8 cellular contexts compared by ENCODE assay signal in genomic region chr11:118531597-118532084, GRCh38. TPM values are rescaled to one million over a fixed set of nuclear protein-coding genes. Genes with fewer than 3 reads are reported as not detected.
DNase-seq lines count a peak whose midpoint lies in the region; ATAC-seq and TF ChIP-seq lines count a peak whose summit lies in the region.

No MANE protein-coding gene starts in this region.

- H3K27ac ChIP-seq in lower lobe of right lung = peak overlapping the region; percentile 78
- peak overlapping the region; percentile 70 for H3K27ac ChIP-seq in upper lobe of right lung

- H3K36me3 ChIP-seq in lower lobe of right lung (no peaks in the 10 kb centered on the region), upper lobe of right lung (no peaks in the 10 kb centered on the region)

- TF ChIP-seq CTCF in brain (conservative IDR thresholded peaks at IDR 0.05) (no peak), lower lobe of right lung (IDR thresholded peaks at IDR 0.05) (no peak), upper lobe of right lung (IDR thresholded peaks at IDR 0.05) (no peak)

- intact Hi-C loops in lower lobe of right lung (cut with DNase I) (no loop called here), upper lobe of right lung (cut with DNase I) (no loop called here)

- H3K9me3 ChIP-seq in lower lobe of right lung = no peaks in the 10 kb centered on the region
- H3K9me3 ChIP-seq in upper lobe of right lung = no peaks in the 10 kb centered on the region

- H3K4me3 ChIP-seq in lower lobe of right lung = peak overlapping the region; percentile 93
- H3K4me3 ChIP-seq in upper lobe of right lung = peak overlapping the region; percentile 76

- no peak for DNase-seq in activated T-cell treated with anti-CD3 and anti-CD28 coated beads, Interleukin-2, amount 50 U/mL, for 24 hours
- no peak for DNase-seq in activated T-cell treated with anti-CD3 and anti-CD28 coated beads, Interleukin-2, amount 50 U/mL, for 1 hour
- no peak for DNase-seq in lower lobe of right lung
- no peak for DNase-seq in upper lobe of right lung
- no peak for DNase-seq in SK-N-DZ (ENCODE audit: low spot score)

- peak; percentile 8 to 16 for ATAC-seq in lower lobe of right lung
- ATAC-seq in upper lobe of right lung = no peak
- ATAC-seq in HG03342 (IDR thresholded peaks at IDR 0.05; ENCODE audit: unreplicated experiment) = no peak
- no peak for ATAC-seq in HG03135 (IDR thresholded peaks at IDR 0.05; ENCODE audit: unreplicated experiment)

- peaks cover 27% of the 10 kb centered on the region for H3K4me1 ChIP-seq in lower lobe of right lung
- H3K4me1 ChIP-seq in upper lobe of right lung = peaks cover 15% of the 10 kb centered on the region

- peaks cover 11% of the 10 kb centered on the region for H3K36me3 Mint-ChIP-seq in activated T-cell treated with anti-CD3 and anti-CD28 coated beads, Interleukin-2, amount 50 U/mL, for 24 hours (ENCODE audit: low read depth)
- peaks cover 18% of the 10 kb centered on the region for H3K36me3 Mint-ChIP-seq in brain

- H3K27me3 Mint-ChIP-seq in activated T-cell treated with anti-CD3 and anti-CD28 coated beads, Interleukin-2, amount 50 U/mL, for 24 hours = no peaks in the 10 kb centered on the region
- no peaks in the 10 kb centered on the region for H3K27me3 Mint-ChIP-seq in brain

- H3K4me3 Mint-ChIP-seq in activated T-cell treated with anti-CD3 and anti-CD28 coated beads, Interleukin-2, amount 50 U/mL, for 24 hours = peak overlapping the region; percentile 87
- H3K4me3 Mint-ChIP-seq in brain = peak overlapping the region; percentile 95 to 99 (median 99)

- peaks cover 28% of the 10 kb centered on the region for H3K4me1 Mint-ChIP-seq in activated T-cell treated with anti-CD3 and anti-CD28 coated beads, Interleukin-2, amount 50 U/mL, for 24 hours (ENCODE audit: low read depth)
- H3K4me1 Mint-ChIP-seq in brain = peaks cover 31% of the 10 kb centered on the region

- H3K27me3 ChIP-seq in lower lobe of right lung (ENCODE audit: low read depth) (no peaks in the 10 kb centered on the region), upper lobe of right lung (no peaks in the 10 kb centered on the region)

- H3K27ac Mint-ChIP-seq in activated T-cell treated with anti-CD3 and anti-CD28 coated beads, Interleukin-2, amount 50 U/mL, for 24 hours = peak overlapping the region; percentile 89
- peak overlapping the region; percentile 97 to 99 (median 99) for H3K27ac Mint-ChIP-seq in brain

- no peaks in the 10 kb centered on the region for H3K9me3 Mint-ChIP-seq in activated T-cell treated with anti-CD3 and anti-CD28 coated beads, Interleukin-2, amount 50 U/mL, for 24 hours
- H3K9me3 Mint-ChIP-seq in brain = peaks cover 0 to 2% (median 0%) of the 10 kb centered on the region in 5 experiments

RNA-seq across cellular contexts. Expression of gene TMEM25, which starts 0.6 kb away (rescaled TPM):
- 48.7 TPM for polyA plus RNA-seq in brain (ENCODE audit: insufficient read depth, low read depth, low replicate concordance)
- total RNA-seq in lower lobe of right lung (18.3 TPM), upper lobe of right lung (26.3 TPM)
- polyA plus RNA-seq in SK-N-DZ (2014; cell fraction: cytosol; rRNA removed) = 13.9 and 19.4 TPM in 2 replicates
- 60.1 and 71.3 TPM in 2 replicates for polyA plus RNA-seq in SK-N-DZ (2014; cell fraction: nucleus; rRNA removed)

RNA-seq across cellular contexts. Expression of gene TTC36, which starts 4.4 kb away (rescaled TPM):
- 0.46 TPM for polyA plus RNA-seq in brain (ENCODE audit: insufficient read depth, low read depth, low replicate concordance)
- total RNA-seq in lower lobe of right lung (1.0 TPM), upper lobe of right lung (1.9 TPM)
- polyA plus RNA-seq in SK-N-DZ (2014; cell fraction: cytosol; rRNA removed) = 3.4 TPM in 1 of 2 replicates, not detected in the other
- polyA plus RNA-seq in SK-N-DZ (2014; cell fraction: nucleus; rRNA removed) = 4.9 and 5.5 TPM in 2 replicates

RNA-seq across cellular contexts. Expression of gene IFT46, which starts 34.1 kb away (rescaled TPM):
- polyA plus RNA-seq in brain (ENCODE audit: insufficient read depth, low read depth, low replicate concordance) = 34.3 TPM
- total RNA-seq in lower lobe of right lung (18.5 TPM), upper lobe of right lung (18.2 TPM)
- polyA plus RNA-seq in SK-N-DZ (2014; cell fraction: cytosol; rRNA removed) = 30.4 and 53.9 TPM in 2 replicates
- polyA plus RNA-seq in SK-N-DZ (2014; cell fraction: nucleus; rRNA removed) = 30.9 and 32.9 TPM in 2 replicates

RNA-seq across cellular contexts. Expression of gene ARCN1, which starts 40.6 kb away (rescaled TPM):
- 113 TPM for polyA plus RNA-seq in brain (ENCODE audit: insufficient read depth, low read depth, low replicate concordance)
- total RNA-seq in lower lobe of right lung (122 TPM), upper lobe of right lung (120 TPM)
- 55.8 and 60.4 TPM in 2 replicates for polyA plus RNA-seq in SK-N-DZ (2014; cell fraction: cytosol; rRNA removed)
- 11.8 and 17.9 TPM in 2 replicates for polyA plus RNA-seq in SK-N-DZ (2014; cell fraction: nucleus; rRNA removed)

Comparison
In these comparisons a context has a peak if more than half of its experiments do, and no peak if none do; other contexts are left out.
1. ATAC-seq: peak in lower lobe of right lung (2 of 2); none in upper lobe of right lung (single experiment), HG03342 (single experiment) and HG03135 (single experiment).